9 cellular contexts compared by ENCODE assay signal in genomic region chr7:135930565-135931423, GRCh38. TPM values are rescaled to one million over a fixed set of nuclear protein-coding genes. Genes with fewer than 3 reads are reported as not detected.
DNase-seq lines count a peak whose midpoint lies in the region; ATAC-seq and TF ChIP-seq lines count a peak whose summit lies in the region.
"Had no signal": no experiment of that assay in that cellular context is flagged by ENCODE, and none has a peak within 500 bp of the region (broad histone marks: within the 10 kb centered on the region; RNA-seq: fewer than 3 reads in every experiment).

No MANE protein-coding gene starts in this region.

- H3K9me3 ChIP-seq in HUES64 (ENCODE audit: insufficient read depth, low read depth, low read length), result no peaks in the 10 kb centered on the region

- no peak for TF ChIP-seq CTCF in CD14-positive monocyte (IDR thresholded peaks at IDR 0.05)
- no peak for TF ChIP-seq CTCF in mesothelial cell of epicardium (IDR thresholded peaks at IDR 0.05; ENCODE audit: unreplicated experiment)

- peak overlapping the region; percentile 31; the same call in 1 of the 2 replicates for H3K27ac ChIP-seq in HUES64 (ENCODE audit: low read depth, low read length)

- H3K36me3 Mint-ChIP-seq in CD14-positive monocyte, result peaks cover 40 to 47% of the 10 kb centered on the region in 2 donors
- H3K36me3 Mint-ChIP-seq in effector memory CD8-positive, alpha-beta T cell (ENCODE audit: insufficient read depth), result peaks cover 40% of the 10 kb centered on the region
- peaks cover 5% of the 10 kb centered on the region for H3K36me3 Mint-ChIP-seq in mesothelial cell of epicardium

- peaks cover 23% of the 10 kb centered on the region for H3K4me1 ChIP-seq in HUES64 (ENCODE audit: insufficient read depth, low read length)

- H3K4me3 ChIP-seq in HUES64 (ENCODE audit: low read length), result no peak overlapping the region

- H3K27me3 Mint-ChIP-seq in CD14-positive monocyte (ENCODE audit: low read depth in 3 of 3) (peaks cover 0 to under 1% (median 0%) of the 10 kb centered on the region in 3 donors), mesothelial cell of epicardium (ENCODE audit: low read depth) (no peaks in the 10 kb centered on the region)
- H3K27me3 Mint-ChIP-seq in effector memory CD8-positive, alpha-beta T cell, result no peaks in the 10 kb centered on the region

- no peak for ATAC-seq in effector memory CD8-positive, alpha-beta T cell (replicated peaks)

- DNase-seq in CD14-positive monocyte (ENCODE audit: low spot score) (no peak), mesothelial cell of epicardium (ENCODE audit: low spot score in 2 of 2, unreplicated experiment in 2 of 2) (no peak), NCI-H1048 (lab: John Stamatoyannopoulos, UW) (no peak), NCI-H2227 treated with DMSO at 0.1 percent for 48 hours (lab: John Stamatoyannopoulos, UW) (no peak), NCI-H748 (lab: John Stamatoyannopoulos, UW; ENCODE audit: unreplicated experiment) (no peak)
- DNase-seq in effector memory CD8-positive, alpha-beta T cell, result no peak
- no peak for DNase-seq in activated CD4-positive, CD25-positive, alpha-beta regulatory T cell (lab: John Stamatoyannopoulos, UW)
- DNase-seq: NCI-H1930 had no signal

- no peaks in the 10 kb centered on the region for H3K27me3 ChIP-seq in HUES64 (ENCODE audit: insufficient read depth, low read length)

- H3K27ac Mint-ChIP-seq in CD14-positive monocyte (peak overlapping the region; percentile 76 to 87 (median 83)), mesothelial cell of epicardium (peak overlapping the region; percentile 93)
- H3K27ac Mint-ChIP-seq in effector memory CD8-positive, alpha-beta T cell, result peak overlapping the region; percentile 3 to 64

- H3K9me3 Mint-ChIP-seq in CD14-positive monocyte (no peaks in the 10 kb centered on the region), mesothelial cell of epicardium (no peaks in the 10 kb centered on the region)
- no peaks in the 10 kb centered on the region for H3K9me3 Mint-ChIP-seq in effector memory CD8-positive, alpha-beta T cell

- peaks cover 33% of the 10 kb centered on the region for H3K4me1 Mint-ChIP-seq in CD14-positive monocyte
- H3K4me1 Mint-ChIP-seq in effector memory CD8-positive, alpha-beta T cell (ENCODE audit: low read depth in 2 of 2), result peaks cover 36 to 46% of the 10 kb centered on the region in 2 donors
- H3K4me1 Mint-ChIP-seq in mesothelial cell of epicardium, result peaks cover 78% of the 10 kb centered on the region

- H3K36me3 ChIP-seq in HUES64 (ENCODE audit: insufficient read depth, low read length), result peaks cover 28% of the 10 kb centered on the region

- WGBS in HUES64, result 68% methylated on average over 9 of the region's 9 CpGs

- H3K4me3 Mint-ChIP-seq in CD14-positive monocyte (peak overlapping the region in 1 of 2 donors; percentile 54), mesothelial cell of epicardium (no peak overlapping the region)
- H3K4me3 Mint-ChIP-seq in effector memory CD8-positive, alpha-beta T cell, result no peak overlapping the region

- no peak overlapping the region for H3K9ac ChIP-seq in HUES64 (ENCODE audit: low read depth, low read length)

- intact Hi-C loops in CD14-positive monocyte (cut with micrococcal nuclease), result no loop called here

RNA-seq across cellular contexts. Expression of gene MTPN, which starts 46.4 kb away (rescaled TPM):
- 100 to 1,000 TPM; 142 to 156 TPM for polyA plus RNA-seq in CD14-positive monocyte
- 97.7 TPM for polyA plus RNA-seq in HUES64 (2013, experiment 1 of 2)
- 108 TPM for polyA plus RNA-seq in HUES64 (2013, experiment 2 of 2)
- 112 to 115 TPM (median 114 TPM) in 3 replicates for total RNA-seq in mesothelial cell of epicardium

Comparison
In these comparisons a context has a peak if more than half of its experiments do, and no peak if none do; other contexts are left out.
1. H3K27ac Mint-ChIP-seq: peak in every context shown above with its lines; median percentile 93 in mesothelial cell of epicardium; 83 in CD14-positive monocyte; 34 in effector memory CD8-positive, alpha-beta T cell.